11 cellular contexts compared by ENCODE assay signal in genomic region chr7:47481656-47482012, GRCh38.
A peak's percentile ranks its signal among the peaks of the same experiment; 100 is the strongest.
DNase-seq lines count a peak whose midpoint lies in the region; ATAC-seq and TF ChIP-seq lines count a peak whose summit lies in the region.
"Had no signal": no experiment of that assay in that cellular context is flagged by ENCODE, and none has a peak within 500 bp of the region (broad histone marks: within the 10 kb centered on the region; RNA-seq: fewer than 3 reads in every experiment).

No MANE protein-coding gene starts in this region.

- H3K27me3 Mint-ChIP-seq in activated naive CD8-positive, alpha-beta T cell treated with anti-CD3 and anti-CD28 coated beads for 36 hours, result peaks cover 1% of the 10 kb centered on the region
- no peaks in the 10 kb centered on the region for H3K27me3 Mint-ChIP-seq in stimulated activated memory B cell treated with anti-CD40 and anti-IgM and Interleukin-4, amounts not matched to agents 10 μg/mL and 1 μg/mL and 100 μg/mL, for 72 hours

- intact Hi-C loops in lower lobe of right lung (cut with DNase I) (no loop called here), left colon (cut with DNase I, micrococcal nuclease) (no loop called here)

- H3K27me3 ChIP-seq in HUES6 (ENCODE audit: control insufficient read depth, insufficient read depth, low read length) (peaks cover 25% of the 10 kb centered on the region), lower lobe of right lung (ENCODE audit: low read depth) (no peaks in the 10 kb centered on the region)
- H3K27me3 ChIP-seq: neutrophil had no signal

- H3K4me3 ChIP-seq in HUES6 (ENCODE audit: low read depth, low read length) (no peak overlapping the region), lower lobe of right lung (no peak overlapping the region)

- H3K36me3 ChIP-seq in HUES6 (ENCODE audit: control insufficient read depth, insufficient read depth, low read length), result no peaks in the 10 kb centered on the region
- H3K36me3 ChIP-seq in lower lobe of right lung, result no peaks in the 10 kb centered on the region
- H3K36me3 ChIP-seq: neutrophil had no signal

- no peak overlapping the region for H3K4me3 Mint-ChIP-seq in activated naive CD8-positive, alpha-beta T cell treated with anti-CD3 and anti-CD28 coated beads for 36 hours
- H3K4me3 Mint-ChIP-seq in stimulated activated memory B cell treated with anti-CD40 and anti-IgM and Interleukin-4, amounts not matched to agents 10 μg/mL and 1 μg/mL and 100 μg/mL, for 72 hours, result peak overlapping the region; percentile 68

- no peak overlapping the region for H3K27ac ChIP-seq in HUES6 (ENCODE audit: low read depth, low read length)
- H3K27ac ChIP-seq in lower lobe of right lung, result peak overlapping the region; percentile 76
- H3K27ac ChIP-seq: neutrophil had no signal

- H3K4me1 ChIP-seq in HUES6 (ENCODE audit: control insufficient read depth, insufficient read depth, low read length) (peaks cover 55% of the 10 kb centered on the region), lower lobe of right lung (peaks cover 78% of the 10 kb centered on the region)

- DNase-seq in activated naive CD8-positive, alpha-beta T cell treated with anti-CD3 and anti-CD28 coated beads for 36 hours, result no peak
- DNase-seq in lower lobe of right lung (no peak), H4 (ENCODE audit: low spot score) (no peak), left colon (no peak), hippocampal formation (lab: John Stamatoyannopoulos, UW) (no peak)
- DNase-seq: NCI-H1092, NCI-H526 had no signal

- no peaks in the 10 kb centered on the region for H3K36me3 Mint-ChIP-seq in activated naive CD8-positive, alpha-beta T cell treated with anti-CD3 and anti-CD28 coated beads for 36 hours
- no peaks in the 10 kb centered on the region for H3K36me3 Mint-ChIP-seq in stimulated activated memory B cell treated with anti-CD40 and anti-IgM and Interleukin-4, amounts not matched to agents 10 μg/mL and 1 μg/mL and 100 μg/mL, for 72 hours

- peaks cover 12% of the 10 kb centered on the region for H3K9me3 ChIP-seq in HUES6 (ENCODE audit: control insufficient read depth, insufficient read depth, low read depth, low read length)
- no peaks in the 10 kb centered on the region for H3K9me3 ChIP-seq in lower lobe of right lung
- H3K9me3 ChIP-seq: neutrophil had no signal

- no peak for ATAC-seq in lower lobe of right lung
- ATAC-seq in stimulated activated memory B cell treated with anti-CD40 and anti-IgM and Interleukin-4, amounts not matched to agents 10 μg/mL and 1 μg/mL and 100 μg/mL, for 72 hours, result peak; percentile 4
- no peak for ATAC-seq in HG03135 (IDR thresholded peaks at IDR 0.05; ENCODE audit: unreplicated experiment)
- no peak for ATAC-seq in left colon

- peak overlapping the region; percentile 32 for H3K27ac Mint-ChIP-seq in activated naive CD8-positive, alpha-beta T cell treated with anti-CD3 and anti-CD28 coated beads for 36 hours
- peak overlapping the region; percentile 91 for H3K27ac Mint-ChIP-seq in stimulated activated memory B cell treated with anti-CD40 and anti-IgM and Interleukin-4, amounts not matched to agents 10 μg/mL and 1 μg/mL and 100 μg/mL, for 72 hours

- H3K4me1 Mint-ChIP-seq in activated naive CD8-positive, alpha-beta T cell treated with anti-CD3 and anti-CD28 coated beads for 36 hours, result peaks cover 22% of the 10 kb centered on the region
- H3K4me1 Mint-ChIP-seq in stimulated activated memory B cell treated with anti-CD40 and anti-IgM and Interleukin-4, amounts not matched to agents 10 μg/mL and 1 μg/mL and 100 μg/mL, for 72 hours, result peaks cover 80% of the 10 kb centered on the region

- H3K9me3 Mint-ChIP-seq in activated naive CD8-positive, alpha-beta T cell treated with anti-CD3 and anti-CD28 coated beads for 36 hours, result no peaks in the 10 kb centered on the region
- no peaks in the 10 kb centered on the region for H3K9me3 Mint-ChIP-seq in stimulated activated memory B cell treated with anti-CD40 and anti-IgM and Interleukin-4, amounts not matched to agents 10 μg/mL and 1 μg/mL and 100 μg/mL, for 72 hours

- H3K9ac ChIP-seq in HUES6 (ENCODE audit: low read length), result peak overlapping the region; percentile 8

- TF ChIP-seq CTCF in lower lobe of right lung (IDR thresholded peaks at IDR 0.05), result no peak
